In the genomic region with DNA sequence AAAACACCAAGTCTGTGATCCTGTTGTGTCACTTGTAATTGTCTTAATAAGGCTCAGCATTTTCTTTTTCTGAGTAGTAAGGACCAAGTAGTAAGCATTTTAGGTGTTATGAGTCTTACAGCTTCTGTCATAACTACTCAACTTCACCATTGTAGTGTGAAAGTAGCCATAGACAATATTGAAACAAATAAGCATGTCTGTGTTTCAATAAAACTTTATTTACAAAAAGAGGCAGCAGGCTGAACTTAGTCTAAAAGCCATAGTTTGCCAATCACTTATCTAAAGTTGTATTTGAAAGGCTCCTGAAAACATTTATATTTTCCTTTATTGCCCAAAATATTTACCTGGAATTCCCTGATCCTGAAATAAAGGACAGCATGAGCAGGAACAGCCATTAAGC, we compare ENCODE assay signal across 2 cellular contexts.
TF ChIP-seq lines count a peak whose summit lies in the region.

No MANE protein-coding gene starts in this region.

TF ChIP-seq in GM12878, 131 proteins besides CTCF, POLR2A, EP300 and RAD21:
- TF ChIP-seq, protein P1, sequence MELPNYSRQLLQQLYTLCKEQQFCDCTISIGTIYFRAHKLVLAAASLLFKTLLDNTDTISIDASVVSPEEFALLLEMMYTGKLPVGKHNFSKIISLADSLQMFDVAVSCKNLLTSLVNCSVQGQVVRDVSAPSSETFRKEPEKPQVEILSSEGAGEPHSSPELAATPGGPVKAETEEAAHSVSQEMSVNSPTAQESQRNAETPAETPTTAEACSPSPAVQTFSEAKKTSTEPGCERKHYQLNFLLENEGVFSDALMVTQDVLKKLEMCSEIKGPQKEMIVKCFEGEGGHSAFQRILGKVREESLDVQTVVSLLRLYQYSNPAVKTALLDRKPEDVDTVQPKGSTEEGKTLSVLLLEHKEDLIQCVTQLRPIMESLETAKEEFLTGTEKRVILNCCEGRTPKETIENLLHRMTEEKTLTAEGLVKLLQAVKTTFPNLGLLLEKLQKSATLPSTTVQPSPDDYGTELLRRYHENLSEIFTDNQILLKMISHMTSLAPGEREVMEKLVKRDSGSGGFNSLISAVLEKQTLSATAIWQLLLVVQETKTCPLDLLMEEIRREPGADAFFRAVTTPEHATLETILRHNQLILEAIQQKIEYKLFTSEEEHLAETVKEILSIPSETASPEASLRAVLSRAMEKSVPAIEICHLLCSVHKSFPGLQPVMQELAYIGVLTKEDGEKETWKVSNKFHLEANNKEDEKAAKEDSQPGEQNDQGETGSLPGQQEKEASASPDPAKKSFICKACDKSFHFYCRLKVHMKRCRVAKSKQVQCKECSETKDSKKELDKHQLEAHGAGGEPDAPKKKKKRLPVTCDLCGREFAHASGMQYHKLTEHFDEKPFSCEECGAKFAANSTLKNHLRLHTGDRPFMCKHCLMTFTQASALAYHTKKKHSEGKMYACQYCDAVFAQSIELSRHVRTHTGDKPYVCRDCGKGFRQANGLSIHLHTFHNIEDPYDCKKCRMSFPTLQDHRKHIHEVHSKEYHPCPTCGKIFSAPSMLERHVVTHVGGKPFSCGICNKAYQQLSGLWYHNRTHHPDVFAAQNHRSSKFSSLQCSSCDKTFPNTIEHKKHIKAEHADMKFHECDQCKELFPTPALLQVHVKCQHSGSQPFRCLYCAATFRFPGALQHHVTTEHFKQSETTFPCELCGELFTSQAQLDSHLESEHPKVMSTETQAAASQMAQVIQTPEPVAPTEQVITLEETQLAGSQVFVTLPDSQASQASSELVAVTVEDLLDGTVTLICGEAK (IDR thresholded peaks at IDR 0.05; ENCODE audit: borderline replicate concordance), result peak; percentile 55
- TF ChIP-seq, protein P2, sequence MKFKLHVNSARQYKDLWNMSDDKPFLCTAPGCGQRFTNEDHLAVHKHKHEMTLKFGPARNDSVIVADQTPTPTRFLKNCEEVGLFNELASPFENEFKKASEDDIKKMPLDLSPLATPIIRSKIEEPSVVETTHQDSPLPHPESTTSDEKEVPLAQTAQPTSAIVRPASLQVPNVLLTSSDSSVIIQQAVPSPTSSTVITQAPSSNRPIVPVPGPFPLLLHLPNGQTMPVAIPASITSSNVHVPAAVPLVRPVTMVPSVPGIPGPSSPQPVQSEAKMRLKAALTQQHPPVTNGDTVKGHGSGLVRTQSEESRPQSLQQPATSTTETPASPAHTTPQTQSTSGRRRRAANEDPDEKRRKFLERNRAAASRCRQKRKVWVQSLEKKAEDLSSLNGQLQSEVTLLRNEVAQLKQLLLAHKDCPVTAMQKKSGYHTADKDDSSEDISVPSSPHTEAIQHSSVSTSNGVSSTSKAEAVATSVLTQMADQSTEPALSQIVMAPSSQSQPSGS (IDR thresholded peaks at IDR 0.05; ENCODE audit: low read length), result no peak
- TF ChIP-seq MTA2 (IDR thresholded peaks at IDR 0.05; ENCODE audit: low read depth) (no peak), PML (IDR thresholded peaks at IDR 0.05; ENCODE audit: low read length) (no peak), IRF4 (IDR thresholded peaks at IDR 0.05; ENCODE audit: low read depth, low read length) (no peak)
- TF ChIP-seq, protein P3, sequence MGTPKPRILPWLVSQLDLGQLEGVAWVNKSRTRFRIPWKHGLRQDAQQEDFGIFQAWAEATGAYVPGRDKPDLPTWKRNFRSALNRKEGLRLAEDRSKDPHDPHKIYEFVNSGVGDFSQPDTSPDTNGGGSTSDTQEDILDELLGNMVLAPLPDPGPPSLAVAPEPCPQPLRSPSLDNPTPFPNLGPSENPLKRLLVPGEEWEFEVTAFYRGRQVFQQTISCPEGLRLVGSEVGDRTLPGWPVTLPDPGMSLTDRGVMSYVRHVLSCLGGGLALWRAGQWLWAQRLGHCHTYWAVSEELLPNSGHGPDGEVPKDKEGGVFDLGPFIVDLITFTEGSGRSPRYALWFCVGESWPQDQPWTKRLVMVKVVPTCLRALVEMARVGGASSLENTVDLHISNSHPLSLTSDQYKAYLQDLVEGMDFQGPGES (IDR thresholded peaks at IDR 0.05), result no peak

TF ChIP-seq in K562, 482 proteins besides CTCF, POLR2A, EP300 and RAD21:
- TF ChIP-seq, protein P4, sequence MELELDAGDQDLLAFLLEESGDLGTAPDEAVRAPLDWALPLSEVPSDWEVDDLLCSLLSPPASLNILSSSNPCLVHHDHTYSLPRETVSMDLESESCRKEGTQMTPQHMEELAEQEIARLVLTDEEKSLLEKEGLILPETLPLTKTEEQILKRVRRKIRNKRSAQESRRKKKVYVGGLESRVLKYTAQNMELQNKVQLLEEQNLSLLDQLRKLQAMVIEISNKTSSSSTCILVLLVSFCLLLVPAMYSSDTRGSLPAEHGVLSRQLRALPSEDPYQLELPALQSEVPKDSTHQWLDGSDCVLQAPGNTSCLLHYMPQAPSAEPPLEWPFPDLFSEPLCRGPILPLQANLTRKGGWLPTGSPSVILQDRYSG (tag; conservative IDR thresholded peaks at IDR 0.05; ENCODE audit: low read depth), result no peak
- TF ChIP-seq, protein P1 (IDR thresholded peaks at IDR 0.05), result peak; percentile 58
- TF ChIP-seq, protein P1 (CRISPR knock-in tag; IDR thresholded peaks at IDR 0.05), result no peak
